Comparison of ENCODE assay signal across 18 cellular contexts in the genomic region with DNA sequence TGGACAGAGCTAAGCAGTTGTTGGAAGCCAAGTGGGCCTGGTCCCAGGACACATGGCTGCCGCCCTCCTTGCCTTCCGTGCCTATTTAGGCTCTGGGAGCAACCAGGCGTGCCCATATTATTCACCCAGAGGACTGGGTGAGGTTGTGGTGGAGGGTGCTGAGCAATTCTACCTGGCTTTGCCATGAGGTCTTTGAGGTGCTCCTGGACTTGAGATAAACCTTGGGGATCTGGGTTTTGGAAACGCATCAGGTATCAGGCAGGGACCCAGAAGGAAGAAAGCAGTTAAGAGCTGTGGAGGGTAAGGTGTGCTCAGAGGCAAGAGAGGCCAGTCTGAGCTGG.
"Had no signal": no experiment of that assay in that cellular context is flagged by ENCODE, and none has a peak within 500 bp of the region (broad histone marks: within the 10 kb centered on the region; RNA-seq: fewer than 3 reads in every experiment).

No MANE protein-coding gene starts in this region.

- H3K4me3 ChIP-seq: mucosa of descending colon had no signal

- DNase-seq: activated CD4-positive, alpha-beta T cell treated with anti-CD3 and anti-CD28 coated beads, Interleukin-2, amount 10 ng/mL, durations not matched to agents 7 days and 5 days; activated CD8-positive, alpha-beta T cell treated with anti-CD3 and anti-CD28 coated beads, Interleukin-2, amount 10 ng/mL, durations not matched to agents 7 days and 5 days; activated naive CD4-positive, alpha-beta T cell treated with anti-CD3 and anti-CD28 coated beads, Interleukin-2, amount 10 ng/mL, durations not matched to agents 7 days and 5 days; activated T-cell treated with anti-CD3 and anti-CD28 coated beads, Interleukin-2, amount 50 U/mL, for 4 hours; aorta; effector memory CD4-positive, alpha-beta T cell; foreskin keratinocyte; hippocampal formation; kidney; left lung; naive B cell; psoas muscle; stimulated activated naive CD8-positive, alpha-beta T cell treated with anti-CD3 and anti-CD28 coated beads, Interleukin-15, Interleukin-2, amounts not matched to agents 100 U/mL and 50 U/mL, for 24 hours; T-cell; T-helper 9 cell; tibial artery; uterus had no signal

- H3K4me1 ChIP-seq: uterus had no signal

- H3K27ac ChIP-seq: foreskin keratinocyte, left lung, psoas muscle, tibial artery had no signal

- H3K9me3 ChIP-seq: left lung, mucosa of descending colon, psoas muscle, tibial artery, uterus had no signal

- H3K36me3 ChIP-seq: left lung, tibial artery, uterus had no signal

- H3K27me3 ChIP-seq: foreskin keratinocyte, left lung, tibial artery, uterus had no signal
